Comparison of ENCODE assay signal across 24 cellular contexts in genomic region chr7:79874797-79875196, GRCh38.
DNase-seq lines count a peak whose midpoint lies in the region; ATAC-seq, FAIRE-seq and TF ChIP-seq lines count a peak whose summit lies in the region.
"Had no signal": no experiment of that assay in that cellular context is flagged by ENCODE, and none has a peak within 500 bp of the region (broad histone marks: within the 10 kb centered on the region; RNA-seq: fewer than 3 reads in every experiment).

No MANE protein-coding gene starts in this region.

- TF ChIP-seq RAD21 in A549 (conservative IDR thresholded peaks at IDR 0.05 in 1 of 2, IDR thresholded peaks at IDR 0.05 in 1 of 2) (no peak), IMR-90 (IDR thresholded peaks at IDR 0.05; ENCODE audit: low read length) (no peak), H1 (IDR thresholded peaks at IDR 0.05 in 1 of 2, conservative IDR thresholded peaks at IDR 0.05 in 1 of 2; ENCODE audit: low read depth in 2 of 2, low read length in 2 of 2) (no peak)

- H3K9me3 Mint-ChIP-seq in neural progenitor cell: no peaks in the 10 kb centered on the region
- H3K9me3 Mint-ChIP-seq in activated CD4-positive, alpha-beta memory T cell treated with anti-CD3 and anti-CD28 coated beads, Interleukin-2, amount 10 ng/mL, durations not matched to agents 7 days and 5 days: peaks cover 3% of the 10 kb centered on the region

- in situ Hi-C loops in IMR-90 (cut with MboI; ENCODE audit: low sequenced_read_pairs): no loop called here

- H3K4me3 ChIP-seq in A549: no peak overlapping the region
- no peak overlapping the region for H3K4me3 ChIP-seq in IMR-90 (ENCODE audit: insufficient read depth, low read depth, low read length)
- no peak overlapping the region for H3K4me3 ChIP-seq in H1 (ENCODE audit: extremely low read depth in 1 of 4, insufficient read depth in 2 of 4, low read depth in 3 of 4, low read length in 4 of 4)
- no peak overlapping the region for H3K4me3 ChIP-seq in neural progenitor cell
- H3K4me3 ChIP-seq in hepatocyte: no peak overlapping the region
- H3K4me3 ChIP-seq: BLaER1 treated with 17β-estradiol and CSF1 and Interleukin-3, amounts not matched to agents 10 nM and 100 nM; GM12878 had no signal

- H3K18ac ChIP-seq in IMR-90 (ENCODE audit: low read depth, low read length) (no peak overlapping the region), H1 (ENCODE audit: extremely low read depth, low read length) (no peak overlapping the region)

- H3K27ac Mint-ChIP-seq in neural progenitor cell: no peak overlapping the region
- no peak overlapping the region for H3K27ac Mint-ChIP-seq in activated CD4-positive, alpha-beta memory T cell treated with anti-CD3 and anti-CD28 coated beads, Interleukin-2, amount 10 ng/mL, durations not matched to agents 7 days and 5 days
- H3K27ac Mint-ChIP-seq: B cell; CD4-positive, alpha-beta T cell; CD8-positive, alpha-beta T cell had no signal

- dilution Hi-C loops in IMR-90 (cut with HindIII; ENCODE audit: low sequenced_read_pairs, unreplicated experiment): no loop called here

- no peaks in the 10 kb centered on the region for H4K20me1 ChIP-seq in IMR-90 (ENCODE audit: insufficient read depth, low read length)
- H4K20me1 ChIP-seq in H1 (replicated peaks in 1 of 2; ENCODE audit: control insufficient read depth in 1 of 2, insufficient read depth in 2 of 2, low read length in 2 of 2): no peaks in the 10 kb centered on the region
- no peaks in the 10 kb centered on the region for H4K20me1 ChIP-seq in neural progenitor cell (ENCODE audit: low read depth)
- H4K20me1 ChIP-seq in hepatocyte (ENCODE audit: insufficient read depth, poor library complexity, severe bottlenecking): no peaks in the 10 kb centered on the region
- H4K20me1 ChIP-seq: BLaER1 treated with 17β-estradiol and CSF1 and Interleukin-3, amounts not matched to agents 10 nM and 100 nM had no signal

- no peak overlapping the region for H3K4me3 Mint-ChIP-seq in neural progenitor cell
- H3K4me3 Mint-ChIP-seq in activated CD4-positive, alpha-beta memory T cell treated with anti-CD3 and anti-CD28 coated beads, Interleukin-2, amount 10 ng/mL, durations not matched to agents 7 days and 5 days: no peak overlapping the region
- H3K4me3 Mint-ChIP-seq: B cell; CD4-positive, alpha-beta T cell; CD8-positive, alpha-beta T cell had no signal

- H4K91ac ChIP-seq in IMR-90 (ENCODE audit: insufficient read depth, low read depth, low read length): no peak overlapping the region
- H4K91ac ChIP-seq in H1 (replicated peaks; ENCODE audit: insufficient read length, low read length): no peak overlapping the region

- H3K9me1 ChIP-seq in IMR-90 (ENCODE audit: insufficient read depth, low read length): no peaks in the 10 kb centered on the region

- H2AFZ ChIP-seq in IMR-90 (replicated peaks; ENCODE audit: low read length, poor library complexity): no peak overlapping the region
- H2AFZ ChIP-seq in H1 (ENCODE audit: low read length): no peak overlapping the region
- no peak overlapping the region for H2AFZ ChIP-seq in neural progenitor cell (replicated peaks)
- H2AFZ ChIP-seq in hepatocyte: no peak overlapping the region

- H3F3A ChIP-seq in neural progenitor cell (ENCODE audit: low read depth): no peaks in the 10 kb centered on the region

- H3K27me3 Mint-ChIP-seq in neural progenitor cell (ENCODE audit: insufficient read depth, low read depth): no peaks in the 10 kb centered on the region
- no peaks in the 10 kb centered on the region for H3K27me3 Mint-ChIP-seq in activated CD4-positive, alpha-beta memory T cell treated with anti-CD3 and anti-CD28 coated beads, Interleukin-2, amount 10 ng/mL, durations not matched to agents 7 days and 5 days
- H3K27me3 Mint-ChIP-seq: B cell; CD4-positive, alpha-beta T cell had no signal

- H2AK5ac ChIP-seq in IMR-90 (ENCODE audit: low read depth, low read length): no peak overlapping the region
- no peak overlapping the region for H2AK5ac ChIP-seq in H1 (ENCODE audit: low read depth, low read length)

- H3K4me1 Mint-ChIP-seq in neural progenitor cell: peaks cover 4% of the 10 kb centered on the region
- H3K4me1 Mint-ChIP-seq in activated CD4-positive, alpha-beta memory T cell treated with anti-CD3 and anti-CD28 coated beads, Interleukin-2, amount 10 ng/mL, durations not matched to agents 7 days and 5 days: no peaks in the 10 kb centered on the region
- H3K4me1 Mint-ChIP-seq: B cell had no signal

- H3K4ac ChIP-seq in IMR-90 (ENCODE audit: low read depth, low read length) (no peak overlapping the region), H1 (replicated peaks; ENCODE audit: insufficient read length, low read depth, low read length) (no peak overlapping the region)

- TF ChIP-seq EP300 in A549 (IDR thresholded peaks at IDR 0.05) (no peak), H1 (IDR thresholded peaks at IDR 0.05; ENCODE audit: borderline replicate concordance in 1 of 2, low read depth in 2 of 2, low read length in 2 of 2) (no peak)

- no peaks in the 10 kb centered on the region for H3K9me3 ChIP-seq in A549
- H3K9me3 ChIP-seq in IMR-90 (ENCODE audit: control insufficient read depth, insufficient read depth, low read length): no peaks in the 10 kb centered on the region
- H3K9me3 ChIP-seq in H1 (ENCODE audit: insufficient read depth in 2 of 2, low read depth in 1 of 2, low read length in 1 of 2): no peaks in the 10 kb centered on the region
- H3K9me3 ChIP-seq in neural progenitor cell (ENCODE audit: low read depth): no peaks in the 10 kb centered on the region
- H3K9me3 ChIP-seq in hepatocyte (ENCODE audit: low read depth): no peaks in the 10 kb centered on the region
- H3K9me3 ChIP-seq: BLaER1 treated with 17β-estradiol and CSF1 and Interleukin-3, amounts not matched to agents 10 nM and 100 nM; Caco-2 had no signal

- TF ChIP-seq POLR2A in A549 (IDR thresholded peaks at IDR 0.05; ENCODE audit: low read length) (no peak), IMR-90 (IDR thresholded peaks at IDR 0.05; ENCODE audit: low read depth, low read length) (no peak), H1 (IDR thresholded peaks at IDR 0.05; ENCODE audit: control extremely low read depth in 1 of 2, low read depth in 2 of 2, low read length in 2 of 2) (no peak)

- H2BK120ac ChIP-seq in IMR-90 (ENCODE audit: low read depth, low read length) (no peak overlapping the region), H1 (replicated peaks; ENCODE audit: low read depth, low read length) (no peak overlapping the region)

- TF ChIP-seq CTCF in A549 (IDR thresholded peaks at IDR 0.05) (no peak), IMR-90 (conservative IDR thresholded peaks at IDR 0.05; ENCODE audit: low read depth, low read length) (no peak), H1 (IDR thresholded peaks at IDR 0.05; ENCODE audit: control extremely low read depth in 1 of 3, insufficient read depth in 1 of 3, low read depth in 1 of 3, low read length in 3 of 3) (no peak), neural progenitor cell (IDR thresholded peaks at IDR 0.05) (no peak), hepatocyte (IDR thresholded peaks at IDR 0.05; ENCODE audit: poor library complexity) (no peak)

- H3K14ac ChIP-seq in IMR-90 (replicated peaks; ENCODE audit: low read depth, low read length) (no peak overlapping the region), H1 (ENCODE audit: insufficient read length) (no peak overlapping the region)

- H3K36me3 Mint-ChIP-seq in neural progenitor cell: no peaks in the 10 kb centered on the region
- H3K36me3 Mint-ChIP-seq in activated CD4-positive, alpha-beta memory T cell treated with anti-CD3 and anti-CD28 coated beads, Interleukin-2, amount 10 ng/mL, durations not matched to agents 7 days and 5 days (ENCODE audit: low read depth): no peaks in the 10 kb centered on the region
- H3K36me3 Mint-ChIP-seq: CD8-positive, alpha-beta T cell had no signal

- H3K27me3 ChIP-seq in IMR-90 (ENCODE audit: control insufficient read depth, insufficient read depth, low read length) (no peaks in the 10 kb centered on the region), H1 (replicated peaks in 1 of 4; ENCODE audit: control insufficient read depth in 3 of 4, extremely low read depth in 1 of 4, insufficient read depth in 3 of 4, low read length in 3 of 4) (no peaks in the 10 kb centered on the region), neural progenitor cell (no peaks in the 10 kb centered on the region), hepatocyte (no peaks in the 10 kb centered on the region)
- H3K27me3 ChIP-seq: BLaER1 treated with 17β-estradiol and CSF1 and Interleukin-3, amounts not matched to agents 10 nM and 100 nM had no signal

- H2AK9ac ChIP-seq in IMR-90 (replicated peaks; ENCODE audit: low read depth, low read length, poor library complexity): no peak overlapping the region

- CTCF ChIA-PET in A549 (lab: Yijun Ruan, JAX) (no interaction called here), IMR-90 (lab: Yijun Ruan, JAX) (no interaction called here), H1 (lab: Charles Lee; ENCODE audit: partially characterized antibody) (no interaction called here)
- CTCF ChIA-PET in activated CD4-positive, alpha-beta memory T cell treated with anti-CD3 and anti-CD28 coated beads, Interleukin-2, amount 10 ng/mL, durations not matched to agents 7 days and 5 days (lab: Charles Lee): no interaction called here

- no peak overlapping the region for H4K8ac ChIP-seq in IMR-90 (ENCODE audit: low read depth in 2 of 2, low read length in 2 of 2)
- H4K8ac ChIP-seq in H1 (ENCODE audit: extremely low read depth, insufficient read depth, low read length): no peak overlapping the region

- POLR2A ChIA-PET in A549 (lab: Yijun Ruan, JAX) (no interaction called here), IMR-90 (lab: Charles Lee; ENCODE audit: unreplicated experiment) (no interaction called here), H1 (lab: Charles Lee; ENCODE audit: partially characterized antibody) (no interaction called here)
- POLR2A ChIA-PET in activated CD4-positive, alpha-beta memory T cell treated with anti-CD3 and anti-CD28 coated beads, Interleukin-2, amount 10 ng/mL, durations not matched to agents 7 days and 5 days (lab: Charles Lee): no interaction called here

- intact Hi-C loops in IMR-90 (cut with micrococcal nuclease): loop anchor here (5.0 kb wide), 1 partner anchor 42 kb away; no protein-coding TSS in a partner anchor

- no peak overlapping the region for H2BK12ac ChIP-seq in H1 (ENCODE audit: low read depth, low read length)

- H3K79me2 ChIP-seq in H1 (ENCODE audit: control insufficient read depth in 1 of 2, insufficient read depth in 2 of 2, low read length in 2 of 2) (no peaks in the 10 kb centered on the region), neural progenitor cell (ENCODE audit: low read depth) (no peaks in the 10 kb centered on the region), hepatocyte (no peaks in the 10 kb centered on the region)

- H4K5ac ChIP-seq in IMR-90 (ENCODE audit: low read depth, low read length) (no peak overlapping the region), H1 (ENCODE audit: insufficient read length, low read depth, low read length) (no peak overlapping the region)

- no TSS peak for BruUV-seq in IMR-90 (replicated peaks; lab: Mats Ljungman, UMichigan)

- no peak for FAIRE-seq in A549 (lab: Jason Lieb, UNC)
- FAIRE-seq in H1 (lab: Jason Lieb, UNC): no peak
- FAIRE-seq: D721Med, GM12878, GM12892, GM18507 had no signal

- H2BK20ac ChIP-seq in IMR-90 (ENCODE audit: low read depth, low read length) (no peak overlapping the region), H1 (ENCODE audit: low read length) (no peak overlapping the region)

- no peaks in the 10 kb centered on the region for H3K79me1 ChIP-seq in IMR-90 (ENCODE audit: low read depth in 1 of 2, low read length in 2 of 2)
- H3K79me1 ChIP-seq in H1 (ENCODE audit: low read depth, low read length): no peaks in the 10 kb centered on the region

- H3K4me2 ChIP-seq in A549 (no peak overlapping the region), IMR-90 (ENCODE audit: low read depth, low read length) (no peak overlapping the region), H1 (ENCODE audit: insufficient read depth in 1 of 2, low read depth in 2 of 2, low read length in 2 of 2) (no peak overlapping the region), neural progenitor cell (no peak overlapping the region), hepatocyte (no peak overlapping the region)
- H3K4me2 ChIP-seq: BLaER1 treated with 17β-estradiol and CSF1 and Interleukin-3, amounts not matched to agents 10 nM and 100 nM had no signal

- WGBS in A549 (ENCODE audit: missing lambda C conversion rate): 15% methylated on average over 1 of the region's 1 CpG
- WGBS in IMR-90 (ENCODE audit: extremely low coverage in 2 of 2, insufficient read length in 1 of 2), 2 experiments: no CpG with 5 or more reads among the region's 1 CpG
- 71% methylated on average over 1 of the region's 1 CpG; no CpG with 5 or more reads in 1 of the 2 experiments for WGBS in H1 (ENCODE audit: extremely low coverage in 1 of 2, insufficient coverage in 1 of 2, insufficient read length in 1 of 2, insufficient replicate concordance in 2 of 2, low coverage in 1 of 2, low lambda C conversion rate in 2 of 2, missing lambda C conversion rate in 1 of 2), 2 experiments
- 48% methylated on average over 1 of the region's 1 CpG for WGBS in hepatocyte (ENCODE audit: low lambda C conversion rate, missing lambda C conversion rate)

- ATAC-seq in A549 (no peak), IMR-90 (ENCODE audit: low read depth) (no peak)
- ATAC-seq: CD8-positive, alpha-beta T cell; GM12878 had no signal

- H3K9me2 ChIP-seq in hepatocyte (replicated peaks; ENCODE audit: insufficient read depth): no peaks in the 10 kb centered on the region

- DNase-seq in A549 (ENCODE audit: low read depth in 1 of 2, low spot score in 1 of 2): no peak
- no peak for DNase-seq in IMR-90
- no peak for DNase-seq in H1 (ENCODE audit: low read depth in 1 of 2, low spot score in 2 of 2)
- DNase-seq in neural progenitor cell (ENCODE audit: low spot score): no peak
- no peak for DNase-seq in activated CD4-positive, alpha-beta memory T cell treated with anti-CD3 and anti-CD28 coated beads, Interleukin-2, amount 10 ng/mL, durations not matched to agents 7 days and 5 days
- no peak for DNase-seq in hepatocyte (ENCODE audit: low spot score)
- DNase-seq: 8988T; AML-193; Caco-2; Calu3; CD4-positive, alpha-beta T cell; CD8-positive, alpha-beta T cell; DMS53; DMS79; DND-41; EL; GDM1 had no signal

- H2BK5ac ChIP-seq in IMR-90 (ENCODE audit: low read depth, low read length, poor library complexity, severe bottlenecking) (no peak overlapping the region), H1 (ENCODE audit: low read depth, low read length) (no peak overlapping the region)

- H3K9ac ChIP-seq in IMR-90 (ENCODE audit: low read depth, low read length) (no peak overlapping the region), H1 (replicated peaks in 1 of 4; ENCODE audit: extremely low read depth in 1 of 4, low read depth in 3 of 4, low read length in 3 of 4) (no peak overlapping the region), neural progenitor cell (no peak overlapping the region)
- H3K9ac ChIP-seq: BLaER1 treated with 17β-estradiol and CSF1 and Interleukin-3, amounts not matched to agents 10 nM and 100 nM had no signal

- no peaks in the 10 kb centered on the region for H3K4me1 ChIP-seq in A549
- H3K4me1 ChIP-seq in IMR-90 (ENCODE audit: control insufficient read depth, insufficient read depth, low read length): peaks cover 5% of the 10 kb centered on the region
- no peaks in the 10 kb centered on the region for H3K4me1 ChIP-seq in H1 (replicated peaks in 1 of 4; ENCODE audit: control insufficient read depth in 3 of 4, insufficient read depth in 4 of 4, low read length in 3 of 4)
- H3K4me1 ChIP-seq in neural progenitor cell: peaks cover 18% of the 10 kb centered on the region
- H3K4me1 ChIP-seq in hepatocyte (ENCODE audit: insufficient read depth): no peaks in the 10 kb centered on the region
- H3K4me1 ChIP-seq: BLaER1 treated with 17β-estradiol and CSF1 and Interleukin-3, amounts not matched to agents 10 nM and 100 nM; Caco-2 had no signal

- H3K27ac ChIP-seq in A549 (no peak overlapping the region), IMR-90 (ENCODE audit: insufficient read depth, low read length) (no peak overlapping the region), H1 (ENCODE audit: low read depth, low read length) (no peak overlapping the region), neural progenitor cell (no peak overlapping the region), hepatocyte (no peak overlapping the region)
- H3K27ac ChIP-seq: BLaER1 treated with 17β-estradiol and CSF1 and Interleukin-3, amounts not matched to agents 10 nM and 100 nM; C4-2B had no signal

- H3K36me3 ChIP-seq in IMR-90 (ENCODE audit: control insufficient read depth, insufficient read depth, low read length) (no peaks in the 10 kb centered on the region), H1 (ENCODE audit: control insufficient read depth in 2 of 4, insufficient read depth in 4 of 4, low read length in 3 of 4) (no peaks in the 10 kb centered on the region), neural progenitor cell (no peaks in the 10 kb centered on the region), hepatocyte (replicated peaks; ENCODE audit: insufficient read depth, low read depth) (no peaks in the 10 kb centered on the region)
- H3K36me3 ChIP-seq: BLaER1 treated with 17β-estradiol and CSF1 and Interleukin-3, amounts not matched to agents 10 nM and 100 nM had no signal

- H3K23ac ChIP-seq in IMR-90 (ENCODE audit: low read depth, low read length) (no peak overlapping the region), H1 (ENCODE audit: insufficient read length) (no peak overlapping the region)

- H3K56ac ChIP-seq in IMR-90 (ENCODE audit: extremely low read depth, insufficient read depth, low read length): no peak overlapping the region
- H3K56ac ChIP-seq in H1 (replicated peaks; ENCODE audit: insufficient read length, low read depth, low read length): no peak overlapping the region

- no peaks in the 10 kb centered on the region for H3K23me2 ChIP-seq in H1 (ENCODE audit: low read depth, low read length)

- H2BK15ac ChIP-seq in IMR-90 (ENCODE audit: low read depth, low read length) (no peak overlapping the region), H1 (ENCODE audit: low read length) (no peak overlapping the region)

Comparison
In these comparisons a context has a peak if more than half of its experiments do, and no peak if none do; other contexts are left out.
1. Of the 18 proteins assayed by ChIP-seq in both H1 and A549: peak only in H1: none; only in A549: none; in both: MAFK; in neither: 17.